Comparison of ENCODE assay signal across 1 cellular context in the genomic region with DNA sequence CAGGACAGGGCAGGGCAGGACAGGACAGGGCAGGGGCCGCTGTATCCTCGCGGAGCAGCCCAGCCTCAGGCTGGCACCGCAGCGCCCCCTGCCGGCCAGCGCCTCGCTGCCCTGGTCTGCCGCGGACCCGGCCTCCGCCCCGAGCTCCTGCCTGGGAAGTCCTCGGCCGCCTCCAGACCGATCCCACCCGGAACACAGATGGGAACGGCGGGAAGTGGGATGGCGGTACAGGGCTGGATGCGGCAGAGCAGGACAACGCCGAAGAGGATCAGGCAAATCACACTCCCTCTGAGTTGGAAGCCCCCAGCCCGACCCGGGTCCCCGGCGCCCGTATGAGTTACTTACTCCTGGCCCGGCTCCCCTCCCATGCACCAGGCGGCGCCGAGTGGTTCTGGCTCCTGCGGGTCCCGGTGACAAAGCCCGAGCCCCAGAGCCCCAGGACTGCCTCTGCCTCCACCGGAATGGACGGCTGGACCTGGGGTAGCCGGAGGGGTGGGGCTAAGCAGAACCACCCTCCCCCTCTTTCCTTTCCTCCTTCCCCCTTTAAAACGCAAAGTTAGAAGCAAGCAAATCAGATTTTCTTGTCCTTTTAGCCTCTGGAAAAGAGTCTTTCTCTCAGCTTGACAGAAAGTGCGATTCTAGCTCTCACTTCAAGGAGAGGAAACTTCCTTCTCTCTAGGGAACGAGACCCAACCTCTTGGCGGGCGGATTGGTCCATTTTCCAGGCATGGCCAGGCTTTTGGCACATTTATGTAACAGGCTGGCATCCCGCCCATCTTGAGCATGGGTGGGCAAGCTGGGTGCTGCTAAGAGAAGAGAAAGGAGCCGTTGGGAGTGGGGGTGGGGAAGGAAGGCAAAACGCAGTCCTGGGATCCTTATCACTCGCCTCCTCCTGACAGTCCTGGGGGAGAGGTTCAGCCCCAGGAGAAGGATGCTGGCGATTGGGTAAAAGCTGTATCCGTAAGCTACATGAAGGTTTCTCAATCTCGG.
TF ChIP-seq lines count a peak whose summit lies in the region.

A gene with protein sequence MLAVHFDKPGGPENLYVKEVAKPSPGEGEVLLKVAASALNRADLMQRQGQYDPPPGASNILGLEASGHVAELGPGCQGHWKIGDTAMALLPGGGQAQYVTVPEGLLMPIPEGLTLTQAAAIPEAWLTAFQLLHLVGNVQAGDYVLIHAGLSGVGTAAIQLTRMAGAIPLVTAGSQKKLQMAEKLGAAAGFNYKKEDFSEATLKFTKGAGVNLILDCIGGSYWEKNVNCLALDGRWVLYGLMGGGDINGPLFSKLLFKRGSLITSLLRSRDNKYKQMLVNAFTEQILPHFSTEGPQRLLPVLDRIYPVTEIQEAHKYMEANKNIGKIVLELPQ (minus strand): TSS at position 449 of the 990 bp plus-strand sequence. CDS start 508 bp downstream, outside the sequence.

TF ChIP-seq in HepG2, 621 proteins besides CTCF, POLR2A, EP300 and RAD21 (continued from another document and continues in another):
- TF ChIP-seq AKNA (CRISPR knock-in tag; IDR thresholded peaks at IDR 0.05; ENCODE audit: borderline replicate concordance) (no peak), TGIF2 (CRISPR knock-in tag; IDR thresholded peaks at IDR 0.05) (no peak), ZFP90 (CRISPR knock-in tag; IDR thresholded peaks at IDR 0.05; ENCODE audit: borderline replicate concordance) (no peak; the same call in none of the 2 replicates), GPN1 (CRISPR knock-in tag; IDR thresholded peaks at IDR 0.05; ENCODE audit: borderline replicate concordance) (peak; percentile 80; the same call in 1 of the 2 replicates), ZXDC (CRISPR knock-in tag; IDR thresholded peaks at IDR 0.05) (no peak), ZNF589 (CRISPR knock-in tag; conservative IDR thresholded peaks at IDR 0.05) (no peak), NFYC (CRISPR knock-in tag; IDR thresholded peaks at IDR 0.05) (peak; percentile 29), NR2C2 (CRISPR knock-in tag; IDR thresholded peaks at IDR 0.05; ENCODE audit: borderline replicate concordance) (peak; percentile 15; the same call in 1 of the 2 replicates), IRF2 (CRISPR knock-in tag; IDR thresholded peaks at IDR 0.05) (0 out of 2 replicates have a peak, but pooled peaks have one; percentile 58), SOX13 (IDR thresholded peaks at IDR 0.05) (peak; percentile 58; the same call in 1 of the 2 replicates), SOX13 (CRISPR knock-in tag; conservative IDR thresholded peaks at IDR 0.05 in 1 of 2, IDR thresholded peaks at IDR 0.05 in 1 of 2) (no peak), MAX (IDR thresholded peaks at IDR 0.05) (no peak), ZBTB49 (CRISPR knock-in tag; IDR thresholded peaks at IDR 0.05; ENCODE audit: borderline replicate concordance) (no peak), MYNN (CRISPR knock-in tag; IDR thresholded peaks at IDR 0.05; ENCODE audit: low read depth) (no peak), ZNF224 (CRISPR knock-in tag; IDR thresholded peaks at IDR 0.05) (peak; percentile 89; the same call in 1 of the 2 replicates), ZNF768 (CRISPR knock-in tag; IDR thresholded peaks at IDR 0.05) (peak; percentile 87), ERF (CRISPR knock-in tag; IDR thresholded peaks at IDR 0.05) (peak; percentile 38), PLRG1 (conservative IDR thresholded peaks at IDR 0.05) (no peak), PHF20 (CRISPR knock-in tag; IDR thresholded peaks at IDR 0.05) (peak; percentile 33), NONO (IDR thresholded peaks at IDR 0.05) (no peak), NONO (CRISPR knock-in tag; conservative IDR thresholded peaks at IDR 0.05) (peak; percentile 95), ZNF160 (CRISPR knock-in tag; IDR thresholded peaks at IDR 0.05) (peak; percentile 39; the same call in 1 of the 2 replicates), EED (CRISPR knock-in tag; IDR thresholded peaks at IDR 0.05) (peak; percentile 87; the same call in 1 of the 2 replicates), FOXO4 (CRISPR knock-in tag; conservative IDR thresholded peaks at IDR 0.05) (no peak), ZNF432 (CRISPR knock-in tag; IDR thresholded peaks at IDR 0.05; ENCODE audit: borderline replicate concordance) (no peak), RFXANK (CRISPR knock-in tag; IDR thresholded peaks at IDR 0.05) (0 out of 2 replicates have a peak, but pooled peaks have one; percentile 62), ZNF264 (CRISPR knock-in tag; IDR thresholded peaks at IDR 0.05) (peak; percentile 84; the same call in 1 of the 2 replicates)
- TF ChIP-seq, protein P1, sequence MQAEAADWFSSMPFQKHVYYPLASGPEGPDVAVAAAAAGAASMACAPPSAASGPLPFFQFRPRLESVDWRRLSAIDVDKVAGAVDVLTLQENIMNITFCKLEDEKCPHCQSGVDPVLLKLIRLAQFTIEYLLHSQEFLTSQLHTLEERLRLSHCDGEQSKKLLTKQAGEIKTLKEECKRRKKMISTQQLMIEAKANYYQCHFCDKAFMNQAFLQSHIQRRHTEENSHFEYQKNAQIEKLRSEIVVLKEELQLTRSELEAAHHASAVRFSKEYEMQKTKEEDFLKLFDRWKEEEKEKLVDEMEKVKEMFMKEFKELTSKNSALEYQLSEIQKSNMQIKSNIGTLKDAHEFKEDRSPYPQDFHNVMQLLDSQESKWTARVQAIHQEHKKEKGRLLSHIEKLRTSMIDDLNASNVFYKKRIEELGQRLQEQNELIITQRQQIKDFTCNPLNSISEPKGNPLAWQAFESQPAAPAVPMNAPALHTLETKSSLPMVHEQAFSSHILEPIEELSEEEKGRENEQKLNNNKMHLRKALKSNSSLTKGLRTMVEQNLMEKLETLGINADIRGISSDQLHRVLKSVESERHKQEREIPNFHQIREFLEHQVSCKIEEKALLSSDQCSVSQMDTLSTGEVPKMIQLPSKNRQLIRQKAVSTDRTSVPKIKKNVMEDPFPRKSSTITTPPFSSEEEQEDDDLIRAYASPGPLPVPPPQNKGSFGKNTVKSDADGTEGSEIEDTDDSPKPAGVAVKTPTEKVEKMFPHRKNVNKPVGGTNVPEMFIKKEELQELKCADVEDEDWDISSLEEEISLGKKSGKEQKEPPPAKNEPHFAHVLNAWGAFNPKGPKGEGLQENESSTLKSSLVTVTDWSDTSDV (CRISPR knock-in tag; IDR thresholded peaks at IDR 0.05), result peak; percentile 57
- TF ChIP-seq, protein P2, sequence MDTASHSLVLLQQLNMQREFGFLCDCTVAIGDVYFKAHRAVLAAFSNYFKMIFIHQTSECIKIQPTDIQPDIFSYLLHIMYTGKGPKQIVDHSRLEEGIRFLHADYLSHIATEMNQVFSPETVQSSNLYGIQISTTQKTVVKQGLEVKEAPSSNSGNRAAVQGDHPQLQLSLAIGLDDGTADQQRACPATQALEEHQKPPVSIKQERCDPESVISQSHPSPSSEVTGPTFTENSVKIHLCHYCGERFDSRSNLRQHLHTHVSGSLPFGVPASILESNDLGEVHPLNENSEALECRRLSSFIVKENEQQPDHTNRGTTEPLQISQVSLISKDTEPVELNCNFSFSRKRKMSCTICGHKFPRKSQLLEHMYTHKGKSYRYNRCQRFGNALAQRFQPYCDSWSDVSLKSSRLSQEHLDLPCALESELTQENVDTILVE (CRISPR knock-in tag; IDR thresholded peaks at IDR 0.05), result peak; percentile 59; the same call in 1 of the 2 replicates
- TF ChIP-seq, protein P3, sequence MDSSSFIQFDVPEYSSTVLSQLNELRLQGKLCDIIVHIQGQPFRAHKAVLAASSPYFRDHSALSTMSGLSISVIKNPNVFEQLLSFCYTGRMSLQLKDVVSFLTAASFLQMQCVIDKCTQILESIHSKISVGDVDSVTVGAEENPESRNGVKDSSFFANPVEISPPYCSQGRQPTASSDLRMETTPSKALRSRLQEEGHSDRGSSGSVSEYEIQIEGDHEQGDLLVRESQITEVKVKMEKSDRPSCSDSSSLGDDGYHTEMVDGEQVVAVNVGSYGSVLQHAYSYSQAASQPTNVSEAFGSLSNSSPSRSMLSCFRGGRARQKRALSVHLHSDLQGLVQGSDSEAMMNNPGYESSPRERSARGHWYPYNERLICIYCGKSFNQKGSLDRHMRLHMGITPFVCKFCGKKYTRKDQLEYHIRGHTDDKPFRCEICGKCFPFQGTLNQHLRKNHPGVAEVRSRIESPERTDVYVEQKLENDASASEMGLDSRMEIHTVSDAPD (CRISPR knock-in tag; IDR thresholded peaks at IDR 0.05), result peak; percentile 95
- TF ChIP-seq, protein P4, sequence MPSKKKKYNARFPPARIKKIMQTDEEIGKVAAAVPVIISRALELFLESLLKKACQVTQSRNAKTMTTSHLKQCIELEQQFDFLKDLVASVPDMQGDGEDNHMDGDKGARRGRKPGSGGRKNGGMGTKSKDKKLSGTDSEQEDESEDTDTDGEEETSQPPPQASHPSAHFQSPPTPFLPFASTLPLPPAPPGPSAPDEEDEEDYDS (CRISPR knock-in tag; IDR thresholded peaks at IDR 0.05), result peak; percentile 89
- TF ChIP-seq, protein P5, sequence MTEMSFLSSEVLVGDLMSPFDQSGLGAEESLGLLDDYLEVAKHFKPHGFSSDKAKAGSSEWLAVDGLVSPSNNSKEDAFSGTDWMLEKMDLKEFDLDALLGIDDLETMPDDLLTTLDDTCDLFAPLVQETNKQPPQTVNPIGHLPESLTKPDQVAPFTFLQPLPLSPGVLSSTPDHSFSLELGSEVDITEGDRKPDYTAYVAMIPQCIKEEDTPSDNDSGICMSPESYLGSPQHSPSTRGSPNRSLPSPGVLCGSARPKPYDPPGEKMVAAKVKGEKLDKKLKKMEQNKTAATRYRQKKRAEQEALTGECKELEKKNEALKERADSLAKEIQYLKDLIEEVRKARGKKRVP (CRISPR knock-in tag; IDR thresholded peaks at IDR 0.05), result peak in 1 of 2 experiments; percentile 30; a peak in 1 of 4 replicates
